ENCODE assay signal across 1 cellular context in the genomic region with DNA sequence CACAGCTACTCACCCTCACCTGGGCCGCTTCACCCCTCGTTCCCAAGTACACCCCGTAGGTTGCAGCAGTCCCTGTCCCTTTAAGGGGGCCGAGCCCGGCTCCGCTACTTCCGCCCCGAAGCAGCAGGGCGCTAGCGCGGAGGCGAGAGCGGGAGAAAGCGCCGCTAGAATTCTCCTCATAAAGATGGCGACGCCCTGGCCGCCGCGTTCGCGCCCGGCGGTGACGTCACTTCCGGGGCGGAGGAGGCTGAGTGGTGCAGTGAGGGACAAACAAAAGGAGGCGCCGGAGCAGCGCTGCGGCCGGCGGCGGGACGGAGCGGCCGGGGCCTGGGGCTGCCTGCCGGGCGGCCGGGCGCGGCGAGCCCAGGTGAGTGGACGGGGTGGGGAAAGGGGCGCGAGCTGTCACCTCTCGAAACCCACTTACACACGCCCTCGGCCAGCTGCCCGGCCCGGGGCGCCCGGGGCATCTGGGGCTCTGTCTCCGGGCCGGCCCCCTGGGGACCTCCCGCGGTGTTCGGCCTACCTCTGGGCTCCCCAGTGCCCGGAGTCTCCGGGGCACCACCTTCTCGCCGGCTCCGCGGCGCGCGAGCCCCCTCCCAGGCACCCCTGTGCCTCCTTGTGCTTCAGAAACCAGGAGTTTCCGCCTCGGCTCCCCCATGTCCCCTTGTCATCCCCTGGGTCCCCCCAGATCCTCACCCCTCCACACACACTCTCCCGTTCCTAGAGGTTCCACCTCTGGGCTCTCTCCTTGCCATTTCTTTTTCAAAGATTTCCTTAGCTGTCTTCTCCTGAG.
A peak's percentile ranks its signal among the peaks of the same experiment; 100 is the strongest.
TF ChIP-seq lines count a peak whose summit lies in the region.

A gene (minus strand): TSS at position 67 of the 793 bp plus-strand sequence. CDS start 36,545 bp downstream, outside the sequence.
A gene (plus strand): TSS at position 250 of the 793 bp plus-strand sequence. CDS start 25,032 bp downstream, outside the sequence.

TF ChIP-seq in K562, 482 proteins besides CTCF, POLR2A, EP300 and RAD21 (continued from another document):
- TF ChIP-seq, protein P1, sequence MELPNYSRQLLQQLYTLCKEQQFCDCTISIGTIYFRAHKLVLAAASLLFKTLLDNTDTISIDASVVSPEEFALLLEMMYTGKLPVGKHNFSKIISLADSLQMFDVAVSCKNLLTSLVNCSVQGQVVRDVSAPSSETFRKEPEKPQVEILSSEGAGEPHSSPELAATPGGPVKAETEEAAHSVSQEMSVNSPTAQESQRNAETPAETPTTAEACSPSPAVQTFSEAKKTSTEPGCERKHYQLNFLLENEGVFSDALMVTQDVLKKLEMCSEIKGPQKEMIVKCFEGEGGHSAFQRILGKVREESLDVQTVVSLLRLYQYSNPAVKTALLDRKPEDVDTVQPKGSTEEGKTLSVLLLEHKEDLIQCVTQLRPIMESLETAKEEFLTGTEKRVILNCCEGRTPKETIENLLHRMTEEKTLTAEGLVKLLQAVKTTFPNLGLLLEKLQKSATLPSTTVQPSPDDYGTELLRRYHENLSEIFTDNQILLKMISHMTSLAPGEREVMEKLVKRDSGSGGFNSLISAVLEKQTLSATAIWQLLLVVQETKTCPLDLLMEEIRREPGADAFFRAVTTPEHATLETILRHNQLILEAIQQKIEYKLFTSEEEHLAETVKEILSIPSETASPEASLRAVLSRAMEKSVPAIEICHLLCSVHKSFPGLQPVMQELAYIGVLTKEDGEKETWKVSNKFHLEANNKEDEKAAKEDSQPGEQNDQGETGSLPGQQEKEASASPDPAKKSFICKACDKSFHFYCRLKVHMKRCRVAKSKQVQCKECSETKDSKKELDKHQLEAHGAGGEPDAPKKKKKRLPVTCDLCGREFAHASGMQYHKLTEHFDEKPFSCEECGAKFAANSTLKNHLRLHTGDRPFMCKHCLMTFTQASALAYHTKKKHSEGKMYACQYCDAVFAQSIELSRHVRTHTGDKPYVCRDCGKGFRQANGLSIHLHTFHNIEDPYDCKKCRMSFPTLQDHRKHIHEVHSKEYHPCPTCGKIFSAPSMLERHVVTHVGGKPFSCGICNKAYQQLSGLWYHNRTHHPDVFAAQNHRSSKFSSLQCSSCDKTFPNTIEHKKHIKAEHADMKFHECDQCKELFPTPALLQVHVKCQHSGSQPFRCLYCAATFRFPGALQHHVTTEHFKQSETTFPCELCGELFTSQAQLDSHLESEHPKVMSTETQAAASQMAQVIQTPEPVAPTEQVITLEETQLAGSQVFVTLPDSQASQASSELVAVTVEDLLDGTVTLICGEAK (IDR thresholded peaks at IDR 0.05) = peak; percentile 90
- TF ChIP-seq, protein P1 (CRISPR knock-in tag; IDR thresholded peaks at IDR 0.05) = no peak
- TF ChIP-seq WHSC1 (IDR thresholded peaks at IDR 0.05; ENCODE audit: low read length) = no peak
- TF ChIP-seq TRIM24 (IDR thresholded peaks at IDR 0.05) = peak in 1 of 2 experiments; percentile 85; a peak in 2 of 4 replicates
- TF ChIP-seq ZNF707 (CRISPR knock-in tag; conservative IDR thresholded peaks at IDR 0.05) = no peak
- peak; percentile 70; the same call in 1 of the 2 replicates for TF ChIP-seq KHSRP (IDR thresholded peaks at IDR 0.05)
- peak; percentile 78 for TF ChIP-seq FOSL1 (tag; conservative IDR thresholded peaks at IDR 0.05)
- TF ChIP-seq CREM (IDR thresholded peaks at IDR 0.05; ENCODE audit: low read depth) = peak; percentile 98
- TF ChIP-seq JUNB (CRISPR knock-in tag; conservative IDR thresholded peaks at IDR 0.05) = peak; percentile 83
- peak; percentile 18; the same call in 1 of the 2 replicates for TF ChIP-seq ZNF76 (CRISPR knock-in tag; IDR thresholded peaks at IDR 0.05; ENCODE audit: borderline replicate concordance)
- peak; percentile 46 for TF ChIP-seq TBP (optimal IDR thresholded peaks at IDR 0.05; ENCODE audit: low read depth, low read length)
- peak in 1 of 2 experiments; percentile 37; a peak in 2 of 4 replicates for TF ChIP-seq HDAC1 (IDR thresholded peaks at IDR 0.05)
- TF ChIP-seq CBX3 (IDR thresholded peaks at IDR 0.05; ENCODE audit: borderline replicate concordance in 1 of 2, low read length in 2 of 2) = 0 out of 3 replicates have a peak, but pooled peaks of 1 of the 2 experiments have one; percentile 13
- TF ChIP-seq TAF15 (IDR thresholded peaks at IDR 0.05; ENCODE audit: low read depth, low read length) = no peak
- TF ChIP-seq MTA1 (IDR thresholded peaks at IDR 0.05; ENCODE audit: borderline replicate concordance) = peak; percentile 96
- peak; percentile 85; the same call in 1 of the 2 replicates for TF ChIP-seq PHF8 (IDR thresholded peaks at IDR 0.05; ENCODE audit: borderline replicate concordance, low read length)
- TF ChIP-seq KAT2B (IDR thresholded peaks at IDR 0.05; ENCODE audit: low read depth, low read length) = no peak
- TF ChIP-seq, protein P2, sequence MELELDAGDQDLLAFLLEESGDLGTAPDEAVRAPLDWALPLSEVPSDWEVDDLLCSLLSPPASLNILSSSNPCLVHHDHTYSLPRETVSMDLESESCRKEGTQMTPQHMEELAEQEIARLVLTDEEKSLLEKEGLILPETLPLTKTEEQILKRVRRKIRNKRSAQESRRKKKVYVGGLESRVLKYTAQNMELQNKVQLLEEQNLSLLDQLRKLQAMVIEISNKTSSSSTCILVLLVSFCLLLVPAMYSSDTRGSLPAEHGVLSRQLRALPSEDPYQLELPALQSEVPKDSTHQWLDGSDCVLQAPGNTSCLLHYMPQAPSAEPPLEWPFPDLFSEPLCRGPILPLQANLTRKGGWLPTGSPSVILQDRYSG (tag; conservative IDR thresholded peaks at IDR 0.05; ENCODE audit: low read depth) = no peak
- peak; percentile 98 for TF ChIP-seq GABPA (tag; conservative IDR thresholded peaks at IDR 0.05; ENCODE audit: low read depth)
- no peak for TF ChIP-seq ZNF384 (IDR thresholded peaks at IDR 0.05; ENCODE audit: low read depth, low read length)
- TF ChIP-seq XRCC3 (IDR thresholded peaks at IDR 0.05) = no peak
